11 cellular contexts compared by ENCODE assay signal in genomic region chrX:2677764-2678163, GRCh38. TPM values are rescaled to one million over a fixed set of nuclear protein-coding genes. Genes with fewer than 3 reads are reported as not detected.
DNase-seq lines count a peak whose midpoint lies in the region; ATAC-seq and TF ChIP-seq lines count a peak whose summit lies in the region.
"Had no signal": no experiment of that assay in that cellular context is flagged by ENCODE, and none has a peak within 500 bp of the region (broad histone marks: within the 10 kb centered on the region; RNA-seq: fewer than 3 reads in every experiment).

No MANE protein-coding gene starts in this region.

- H3K27ac ChIP-seq in Peyer's patch = peak overlapping the region in 2 of 4 donors; percentile 12 to 21
- no peak overlapping the region for H3K27ac ChIP-seq in neuronal stem cell (replicated peaks; ENCODE audit: low read length)

- H3K4me3 ChIP-seq in Peyer's patch = no peak overlapping the region
- peak overlapping the region; percentile 22 for H3K4me3 ChIP-seq in fibroblast of mammary gland (ENCODE audit: control insufficient read depth, low read depth, low read length)
- H3K4me3 ChIP-seq in neuronal stem cell (ENCODE audit: low read length in 2 of 2) = no peak overlapping the region

- no peak overlapping the region for H2BK12ac ChIP-seq in neuronal stem cell (ENCODE audit: low read length)

- H2BK5ac ChIP-seq in neuronal stem cell (ENCODE audit: low read length) = no peak overlapping the region

- DNase-seq in ACHN = peak; percentile 80
- peak in 2 of 3 donors; percentile 63 to 74 for DNase-seq in Peyer's patch
- peak; percentile 99 for DNase-seq in fibroblast of mammary gland (ENCODE audit: low read depth)
- DNase-seq in neuronal stem cell (ENCODE audit: low spot score) = no peak
- DNase-seq in ecto neural progenitor cell (ENCODE audit: low spot score) = no peak
- DNase-seq in HT-29 (ENCODE audit: low spot score) = no peak
- DNase-seq: activated CD8-positive, alpha-beta memory T cell treated with anti-CD3 and anti-CD28 coated beads for 24 hours; CD4-positive, CD25-positive, alpha-beta regulatory T cell; NCI-H1417 had no signal

- in situ Hi-C loops in ACHN (cut with HindIII; ENCODE audit: low pct_ligation_motif_present, low pct_unique_long_range_greater_than_20kb, low sequenced_read_pairs) = no loop called here

- no peak overlapping the region for H2AK5ac ChIP-seq in neuronal stem cell (ENCODE audit: low read depth, low read length)

- H3K23ac ChIP-seq in neuronal stem cell (ENCODE audit: low read depth, low read length, poor library complexity) = no peak overlapping the region

- no peak overlapping the region for H3K14ac ChIP-seq in neuronal stem cell (ENCODE audit: low read length)

- TF ChIP-seq POLR2A in Peyer's patch (IDR thresholded peaks at IDR 0.05) = no peak

- no peak overlapping the region for H2BK15ac ChIP-seq in neuronal stem cell (ENCODE audit: low read length)

- H3K18ac ChIP-seq in neuronal stem cell (ENCODE audit: low read length) = no peak overlapping the region

- no peak overlapping the region for H2BK120ac ChIP-seq in neuronal stem cell (ENCODE audit: low read depth, low read length)

- no CpG with 5 or more reads among the region's 10 CpGs for WGBS in neuronal stem cell (ENCODE audit: extremely low coverage in 2 of 2, insufficient read length in 2 of 2, insufficient replicate concordance in 1 of 2), 2 donors

- TF ChIP-seq CTCF in Peyer's patch (IDR thresholded peaks at IDR 0.05) = no peak
- no peak for TF ChIP-seq CTCF in fibroblast of mammary gland (conservative IDR thresholded peaks at IDR 0.05; ENCODE audit: control insufficient read depth, insufficient read depth, low read depth, low read length)

- H3K9ac ChIP-seq in neuronal stem cell (ENCODE audit: low read depth, low read length, poor library complexity) = peak overlapping the region; percentile 25

- no peaks in the 10 kb centered on the region for H3K9me3 ChIP-seq in Peyer's patch
- no peaks in the 10 kb centered on the region for H3K9me3 ChIP-seq in neuronal stem cell (replicated peaks in 1 of 2; ENCODE audit: control insufficient read depth in 2 of 2, insufficient read depth in 1 of 2, low read depth in 1 of 2, low read length in 2 of 2)

- H3K27me3 ChIP-seq in Peyer's patch = no peaks in the 10 kb centered on the region
- no peaks in the 10 kb centered on the region for H3K27me3 ChIP-seq in neuronal stem cell (ENCODE audit: control insufficient read depth in 3 of 3, insufficient read depth in 3 of 3, low read depth in 1 of 3, low read length in 3 of 3)

- H3K4me2 ChIP-seq in neuronal stem cell (ENCODE audit: insufficient read depth, low read length, poor library complexity, severe bottlenecking) = no peak overlapping the region

- no peaks in the 10 kb centered on the region for H3K36me3 ChIP-seq in Peyer's patch
- H3K36me3 ChIP-seq in neuronal stem cell (replicated peaks in 1 of 2; ENCODE audit: control insufficient read depth in 2 of 2, insufficient read depth in 2 of 2, low read length in 2 of 2) = no peaks in the 10 kb centered on the region

- no peak overlapping the region for H4K91ac ChIP-seq in neuronal stem cell (ENCODE audit: low read depth, low read length, poor library complexity)

- H4K8ac ChIP-seq in neuronal stem cell (ENCODE audit: low read depth, low read length) = no peak overlapping the region

- no peaks in the 10 kb centered on the region for H3K79me1 ChIP-seq in neuronal stem cell (ENCODE audit: low read depth, low read length)

- no peak overlapping the region for H3K4ac ChIP-seq in neuronal stem cell (ENCODE audit: low read length)

- H2AFZ ChIP-seq in neuronal stem cell (ENCODE audit: low read length) = no peak overlapping the region

- peaks cover 0 to 14% (median 0%) of the 10 kb centered on the region in 4 donors for H3K4me1 ChIP-seq in Peyer's patch
- H3K4me1 ChIP-seq in neuronal stem cell (ENCODE audit: control insufficient read depth in 2 of 2, insufficient read depth in 1 of 2, low read depth in 1 of 2, low read length in 2 of 2) = peaks cover 0 to 2% of the 10 kb centered on the region in 2 donors

- ATAC-seq in HG03159 (IDR thresholded peaks at IDR 0.05; ENCODE audit: unreplicated experiment) (no peak), HG03378 (IDR thresholded peaks at IDR 0.05; ENCODE audit: unreplicated experiment) (no peak)

RNA-seq across cellular contexts. Expression of gene CD99, which starts 13.3 kb away (rescaled TPM):
- 100 to 1,000 TPM; 129 to 209 (median 175) TPM for total RNA-seq in Peyer's patch
- polyA plus RNA-seq in neuronal stem cell (2013, experiment 1 of 2) = 460 TPM
- 454 TPM for polyA plus RNA-seq in neuronal stem cell (2013, experiment 2 of 2)
- total RNA-seq in HT-29 (2014; rRNA removed; shearing (Covaris generic)) = 0.44 and 2.4 TPM in 2 replicates

Comparison
In these comparisons a context has a peak if more than half of its experiments do, and no peak if none do; other contexts are left out.
1. DNase-seq: peak in ACHN (single experiment), Peyer's patch (2 of 3) and fibroblast of mammary gland (single experiment); none in neuronal stem cell (single experiment), ecto neural progenitor cell (single experiment) and HT-29 (single experiment).
2. RNA of gene CD99, which starts 13.3 kb away (total RNA-seq): 129 to 209 TPM in Peyer's patch; 0.44 to 2.4 TPM in HT-29; every median in the first group is over 10 times any median in the second.